Comparison of ENCODE assay signal across 12 cellular contexts in the genomic region with DNA sequence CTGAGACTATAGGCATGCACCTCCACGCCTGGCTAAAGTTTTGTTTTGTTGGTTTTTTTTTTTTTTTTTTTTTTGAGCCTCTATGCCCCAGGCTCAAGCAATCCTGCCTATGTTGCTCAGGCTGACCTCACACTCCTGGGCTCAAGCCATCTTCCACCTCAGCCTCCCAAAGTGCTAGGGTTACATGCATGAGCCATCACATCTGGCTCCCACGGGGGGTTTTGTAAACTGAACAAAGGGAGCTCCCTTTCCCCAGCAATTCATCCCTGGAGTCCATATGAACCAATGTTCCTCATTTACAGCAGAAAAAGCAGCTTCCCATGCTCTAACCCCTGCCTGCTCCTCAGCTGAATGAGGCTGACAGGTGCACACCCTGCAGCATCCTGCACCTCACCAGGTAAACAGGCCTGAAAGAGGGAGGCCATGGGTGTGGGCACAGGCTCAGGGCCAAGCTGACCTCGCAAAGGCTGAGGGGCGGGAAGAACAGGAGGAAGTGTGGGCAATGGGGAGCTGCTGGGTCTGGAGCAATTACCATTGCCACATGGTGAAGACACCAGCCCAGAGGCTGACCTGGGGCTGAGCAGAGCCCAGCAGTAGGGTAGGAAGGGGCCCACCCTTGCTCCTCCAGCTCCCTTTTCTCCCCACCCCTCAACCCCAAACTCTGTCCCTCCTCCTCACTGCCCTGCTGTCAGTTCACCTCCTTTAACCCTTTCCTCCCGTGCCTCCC. TPM values are rescaled to one million over a fixed set of nuclear protein-coding genes. Genes with fewer than 3 reads are reported as not detected.
DNase-seq lines count a peak whose midpoint lies in the region; ATAC-seq and TF ChIP-seq lines count a peak whose summit lies in the region.
"Had no signal": no experiment of that assay in that cellular context is flagged by ENCODE, and none has a peak within 500 bp of the region (broad histone marks: within the 10 kb centered on the region; RNA-seq: fewer than 3 reads in every experiment).

No MANE protein-coding gene starts in this region.

- H3K4me2 ChIP-seq in fibroblast of lung (ENCODE audit: extremely low read depth, insufficient read depth, low read length): no peak overlapping the region

- H3K27ac ChIP-seq in fibroblast of lung (ENCODE audit: insufficient read depth, low read length) (no peak overlapping the region), upper lobe of right lung (no peak overlapping the region), uterus (no peak overlapping the region)
- H3K27ac ChIP-seq: right lobe of liver, SK-N-MC had no signal

- TF ChIP-seq CTCF in fibroblast of lung (conservative IDR thresholded peaks at IDR 0.05 in 1 of 2, IDR thresholded peaks at IDR 0.05 in 1 of 2; ENCODE audit: low read depth in 1 of 2, low read length in 2 of 2) (no peak), upper lobe of right lung (IDR thresholded peaks at IDR 0.05) (no peak), uterus (IDR thresholded peaks at IDR 0.05) (no peak)

- H3K79me2 ChIP-seq in fibroblast of lung (ENCODE audit: control insufficient read depth, insufficient read depth, low read length): no peaks in the 10 kb centered on the region

- DNase-seq in SIG-M5 treated with dmso at 0.1 percent for 504 hours (lab: John Stamatoyannopoulos, UW; ENCODE audit: unreplicated experiment): peak; percentile 57
- DNase-seq in SIG-M5 (lab: John Stamatoyannopoulos, UW): no peak
- peak; percentile 75 for DNase-seq in NOMO-1 treated with dmso at 0.1 percent for 144 hours (lab: John Stamatoyannopoulos, UW; ENCODE audit: unreplicated experiment)
- DNase-seq in fibroblast of lung (ENCODE audit: low read depth in 2 of 2): peak; percentile 64 to 74
- peak; percentile 68 for DNase-seq in upper lobe of right lung
- DNase-seq in DMS79 treated with DMSO at 0.1 percent for 48 hours (lab: John Stamatoyannopoulos, UW): no peak
- DNase-seq in uterus: no peak
- DNase-seq in GM03348 (ENCODE audit: low spot score): no peak
- DNase-seq: ACHN; activated CD4-positive, alpha-beta T cell treated with anti-CD3 and anti-CD28 coated beads, Interleukin-2, amount 50 U/mL, for 48 hours; right lobe of liver had no signal

- intact Hi-C loops in upper lobe of right lung (cut with DNase I): no loop called here
- intact Hi-C loops in uterus (cut with DNase I; ENCODE audit: low total_unique reads): no loop called here

- no peak overlapping the region for H2AFZ ChIP-seq in fibroblast of lung (ENCODE audit: low read length)

- no peak for TF ChIP-seq POLR2A in uterus (IDR thresholded peaks at IDR 0.05)

- H3K36me3 ChIP-seq in fibroblast of lung (ENCODE audit: control insufficient read depth, insufficient read depth, low read length) (no peaks in the 10 kb centered on the region), upper lobe of right lung (no peaks in the 10 kb centered on the region), uterus (no peaks in the 10 kb centered on the region)
- H3K36me3 ChIP-seq: right lobe of liver had no signal

- no peak overlapping the region for H3K9ac ChIP-seq in fibroblast of lung (ENCODE audit: insufficient read depth, low read length)

- no peaks in the 10 kb centered on the region for H3K9me3 ChIP-seq in fibroblast of lung (ENCODE audit: control insufficient read depth, insufficient read depth, low read depth, low read length)
- H3K9me3 ChIP-seq in upper lobe of right lung: no peaks in the 10 kb centered on the region
- H3K9me3 ChIP-seq in uterus: no peaks in the 10 kb centered on the region
- H3K9me3 ChIP-seq: right lobe of liver had no signal

- H3K4me3 ChIP-seq in fibroblast of lung (replicated peaks in 1 of 4; ENCODE audit: control extremely low read depth in 1 of 4, insufficient read depth in 1 of 4, low read depth in 3 of 4, low read length in 4 of 4) (no peak overlapping the region), upper lobe of right lung (no peak overlapping the region), uterus (no peak overlapping the region)
- H3K4me3 ChIP-seq: right lobe of liver, SK-N-MC had no signal

- H3K4me1 ChIP-seq in fibroblast of lung (ENCODE audit: control insufficient read depth, extremely low read depth, insufficient read depth, low read length): peaks cover 3% of the 10 kb centered on the region
- no peaks in the 10 kb centered on the region for H3K4me1 ChIP-seq in upper lobe of right lung
- no peaks in the 10 kb centered on the region for H3K4me1 ChIP-seq in uterus
- H3K4me1 ChIP-seq: right lobe of liver had no signal

- H3K27me3 ChIP-seq in fibroblast of lung (ENCODE audit: control insufficient read depth, insufficient read depth, low read length) (no peaks in the 10 kb centered on the region), upper lobe of right lung (no peaks in the 10 kb centered on the region), uterus (no peaks in the 10 kb centered on the region)
- H3K27me3 ChIP-seq: right lobe of liver had no signal

- no peaks in the 10 kb centered on the region for H4K20me1 ChIP-seq in fibroblast of lung (ENCODE audit: control insufficient read depth, extremely low read depth, insufficient read depth, low read length)

- peak; percentile 93 for ATAC-seq in upper lobe of right lung

RNA-seq across cellular contexts. Expression of a gene that starts 58.2 kb away (rescaled TPM):
- 48.8 and 53.2 TPM in 2 replicates for total RNA-seq in fibroblast of lung
- 89.6 and 94.6 TPM in 2 replicates for polyA plus RNA-seq in fibroblast of lung
- 109 and 110 TPM in 2 replicates for polyA plus RNA-seq in fibroblast of lung (2012)
- polyA minus RNA-seq in fibroblast of lung (ENCODE audit: low replicate concordance): 15.2 and 16.9 TPM in 2 replicates
- total RNA-seq in upper lobe of right lung: 45.6 TPM
- 10 to 100 TPM; 33.8 to 75.9 (median 57.6) TPM for total RNA-seq in uterus

Comparison
In these comparisons a context has a peak if more than half of its experiments do, and no peak if none do; other contexts are left out.
1. DNase-seq: peak in SIG-M5 treated with dmso at 0.1 percent for 504 hours (single experiment), NOMO-1 treated with dmso at 0.1 percent for 144 hours (single experiment), fibroblast of lung (2 of 2) and upper lobe of right lung (single experiment); none in SIG-M5 (single experiment), DMS79 treated with DMSO at 0.1 percent for 48 hours (single experiment), uterus (0 of 2) and GM03348 (single experiment).